Comparison of ENCODE assay signal across 17 cellular contexts in the genomic region with DNA sequence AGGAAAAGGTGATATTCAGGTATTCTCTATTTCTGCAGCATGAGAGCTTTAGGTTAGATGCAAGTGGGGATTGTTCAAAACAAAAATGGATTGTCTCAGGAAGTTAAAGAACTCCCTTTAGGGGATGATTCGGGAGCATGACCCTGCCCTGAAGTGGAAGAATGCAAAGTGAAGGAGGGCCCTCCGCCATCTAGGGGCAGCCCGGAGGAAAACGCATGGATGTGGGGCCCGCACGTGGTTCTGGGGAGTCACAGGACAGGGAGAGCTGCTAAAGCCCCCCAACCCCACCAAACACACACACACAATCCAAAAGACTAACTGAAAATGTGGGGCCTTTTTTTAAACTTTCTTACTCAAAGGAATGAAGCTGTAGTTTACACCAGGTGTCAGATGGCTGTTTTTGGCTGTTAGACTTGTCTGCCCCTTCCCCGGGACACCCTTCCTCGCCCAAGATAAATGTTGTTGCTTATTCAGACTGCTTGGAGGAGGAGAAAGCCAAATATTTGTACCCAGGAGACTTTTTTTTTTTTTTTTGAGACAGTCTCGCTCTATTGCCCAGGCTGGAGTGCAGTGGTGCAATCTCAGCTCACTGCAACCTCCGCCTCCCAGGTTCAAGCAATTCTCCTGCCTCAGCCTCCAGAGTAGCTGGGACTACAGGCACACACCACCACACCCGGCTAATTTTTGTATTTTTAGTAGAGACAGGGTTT.
DNase-seq lines count a peak whose midpoint lies in the region; ATAC-seq and TF ChIP-seq lines count a peak whose summit lies in the region.
"Had no signal": no experiment of that assay in that cellular context is flagged by ENCODE, and none has a peak within 500 bp of the region (broad histone marks: within the 10 kb centered on the region; RNA-seq: fewer than 3 reads in every experiment).

No MANE protein-coding gene starts in this region.

- intact Hi-C loops in naive thymus-derived CD4-positive, alpha-beta T cell (cut with micrococcal nuclease): no loop called here

- TF ChIP-seq CTCF in C4-2B (conservative IDR thresholded peaks at IDR 0.05): peak; percentile 17
- peak; percentile 33 for TF ChIP-seq CTCF in astrocyte of the spinal cord (IDR thresholded peaks at IDR 0.05; ENCODE audit: low read depth, low read length)
- TF ChIP-seq CTCF in Peyer's patch (IDR thresholded peaks at IDR 0.05): no peak

- no peak overlapping the region for H3K9ac ChIP-seq in muscle layer of colon (ENCODE audit: low read length)

- H3K27me3 ChIP-seq in muscle layer of colon (ENCODE audit: control insufficient read depth in 1 of 2, insufficient read depth in 2 of 2, low read length in 2 of 2) (no peaks in the 10 kb centered on the region), Peyer's patch (no peaks in the 10 kb centered on the region)
- peaks cover 0 to 3% of the 10 kb centered on the region in 2 donors for H3K27me3 ChIP-seq in naive thymus-derived CD4-positive, alpha-beta T cell (ENCODE audit: control insufficient read depth in 2 of 2, insufficient read depth in 2 of 2, low read length in 2 of 2)

- peaks cover 0 to 12% (median 8%) of the 10 kb centered on the region in 7 donors for H3K4me1 Mint-ChIP-seq in naive thymus-derived CD4-positive, alpha-beta T cell

- H3K27me3 Mint-ChIP-seq in naive thymus-derived CD4-positive, alpha-beta T cell: peaks cover 21 to 47% (median 26%) of the 10 kb centered on the region in 5 donors

- TF ChIP-seq RAD21 in Ishikawa (IDR thresholded peaks at IDR 0.05; ENCODE audit: low read depth): peak; percentile 15; the same call in 1 of the 2 replicates

- POLR2A ChIA-PET in naive thymus-derived CD4-positive, alpha-beta T cell (lab: Charles Lee): no interaction called here

- TF ChIP-seq POLR2A in Peyer's patch (IDR thresholded peaks at IDR 0.05): no peak

- H3K4me3 ChIP-seq in astrocyte of the spinal cord (ENCODE audit: low read depth, low read length) (no peak overlapping the region), muscle layer of colon (ENCODE audit: low read depth in 1 of 2, low read length in 2 of 2) (no peak overlapping the region), Peyer's patch (no peak overlapping the region)
- H3K4me3 ChIP-seq in naive thymus-derived CD4-positive, alpha-beta T cell (ENCODE audit: low read length): no peak overlapping the region
- H3K4me3 ChIP-seq: mucosa of descending colon had no signal

- H3K9me3 Mint-ChIP-seq in naive thymus-derived CD4-positive, alpha-beta T cell: no peaks in the 10 kb centered on the region

- H3K4me1 ChIP-seq in muscle layer of colon (ENCODE audit: insufficient read depth, low read length) (peaks cover 9% of the 10 kb centered on the region), Peyer's patch (no peaks in the 10 kb centered on the region)
- H3K4me1 ChIP-seq in naive thymus-derived CD4-positive, alpha-beta T cell (ENCODE audit: control insufficient read depth in 2 of 2, insufficient read depth in 2 of 2, low read length in 2 of 2): no peaks in the 10 kb centered on the region

- H3K27ac Mint-ChIP-seq in naive thymus-derived CD4-positive, alpha-beta T cell: no peak overlapping the region
- H3K27ac Mint-ChIP-seq: activated CD8-positive, alpha-beta T cell treated with anti-CD3 and anti-CD28 coated beads, Interleukin-2, amount 10 ng/mL, durations not matched to agents 7 days and 5 days; CD4-positive, CD25-positive, alpha-beta regulatory T cell; immature natural killer cell had no signal

- DNase-seq in astrocyte of the spinal cord (ENCODE audit: low read depth, low spot score) (no peak), mucosa of gallbladder (ENCODE audit: low spot score) (no peak), Peyer's patch (no peak)
- no peak for DNase-seq in naive thymus-derived CD4-positive, alpha-beta T cell
- DNase-seq: activated CD8-positive, alpha-beta T cell treated with anti-CD3 and anti-CD28 coated beads, Interleukin-2, amount 10 ng/mL, durations not matched to agents 7 days and 5 days; activated naive CD4-positive, alpha-beta T cell; CD4-positive, CD25-positive, alpha-beta regulatory T cell; immature natural killer cell; mucosa of descending colon; NCI-H226; right cardiac atrium; T-helper 9 cell had no signal

- H3K36me3 Mint-ChIP-seq in naive thymus-derived CD4-positive, alpha-beta T cell: peaks cover 0 to 5% (median 0%) of the 10 kb centered on the region in 5 donors
- H3K36me3 Mint-ChIP-seq: immature natural killer cell had no signal

- H3K9me3 ChIP-seq in muscle layer of colon (ENCODE audit: low read length) (no peaks in the 10 kb centered on the region), Peyer's patch (no peaks in the 10 kb centered on the region)
- H3K9me3 ChIP-seq in naive thymus-derived CD4-positive, alpha-beta T cell (ENCODE audit: control insufficient read depth in 2 of 3, low read length in 3 of 3): no peaks in the 10 kb centered on the region
- H3K9me3 ChIP-seq: mucosa of descending colon had no signal

- in situ Hi-C loops in astrocyte of the spinal cord (cut with HindIII; ENCODE audit: low sequenced_read_pairs): no loop called here

- ATAC-seq in naive thymus-derived CD4-positive, alpha-beta T cell: no peak
- ATAC-seq in GM21723 (IDR thresholded peaks at IDR 0.05; ENCODE audit: unreplicated experiment): no peak
- ATAC-seq: activated CD8-positive, alpha-beta T cell treated with anti-CD3 and anti-CD28 coated beads, Interleukin-2, amount 10 ng/mL, durations not matched to agents 7 days and 5 days; esophagus mucosa; mucosa of descending colon; right cardiac atrium had no signal

- H3K36me3 ChIP-seq in muscle layer of colon (ENCODE audit: insufficient read depth, low read length): no peaks in the 10 kb centered on the region
- no peaks in the 10 kb centered on the region for H3K36me3 ChIP-seq in Peyer's patch
- no peaks in the 10 kb centered on the region for H3K36me3 ChIP-seq in naive thymus-derived CD4-positive, alpha-beta T cell (ENCODE audit: control insufficient read depth in 2 of 3, insufficient read depth in 3 of 3, low read length in 3 of 3)

- CTCF ChIA-PET in naive thymus-derived CD4-positive, alpha-beta T cell (lab: Charles Lee): interaction anchor here (0.6 kb wide), 1 partner anchor 696 kb away, joined by 3 read pairs; no protein-coding TSS in a partner anchor

- H3K27ac ChIP-seq in C4-2B: no peak overlapping the region
- peak overlapping the region; percentile 14 for H3K27ac ChIP-seq in muscle layer of colon (ENCODE audit: low read depth, low read length)
- H3K27ac ChIP-seq in Peyer's patch: no peak overlapping the region
- H3K27ac ChIP-seq in naive thymus-derived CD4-positive, alpha-beta T cell (ENCODE audit: low read depth, low read length): no peak overlapping the region

- TF ChIP-seq EP300 in Ishikawa (IDR thresholded peaks at IDR 0.05; ENCODE audit: borderline replicate concordance): no peak

- H3K4me3 Mint-ChIP-seq in naive thymus-derived CD4-positive, alpha-beta T cell: no peak overlapping the region
- H3K4me3 Mint-ChIP-seq: activated CD8-positive, alpha-beta T cell treated with anti-CD3 and anti-CD28 coated beads, Interleukin-2, amount 10 ng/mL, durations not matched to agents 7 days and 5 days; CD4-positive, CD25-positive, alpha-beta regulatory T cell; immature natural killer cell had no signal

TF ChIP-seq in Ishikawa, 13 proteins besides CTCF, POLR2A, EP300 and RAD21:
- TF ChIP-seq FOXM1 (IDR thresholded peaks at IDR 0.05; ENCODE audit: borderline replicate concordance, low read depth): no peak

Comparison
In these comparisons a context has a peak if more than half of its experiments do, and no peak if none do; other contexts are left out.
1. CTCF ChIP-seq: peak in C4-2B (single experiment) and astrocyte of the spinal cord (single experiment); none in Peyer's patch (0 of 6).